Comparison of ENCODE assay signal across 21 cellular contexts in the genomic region with DNA sequence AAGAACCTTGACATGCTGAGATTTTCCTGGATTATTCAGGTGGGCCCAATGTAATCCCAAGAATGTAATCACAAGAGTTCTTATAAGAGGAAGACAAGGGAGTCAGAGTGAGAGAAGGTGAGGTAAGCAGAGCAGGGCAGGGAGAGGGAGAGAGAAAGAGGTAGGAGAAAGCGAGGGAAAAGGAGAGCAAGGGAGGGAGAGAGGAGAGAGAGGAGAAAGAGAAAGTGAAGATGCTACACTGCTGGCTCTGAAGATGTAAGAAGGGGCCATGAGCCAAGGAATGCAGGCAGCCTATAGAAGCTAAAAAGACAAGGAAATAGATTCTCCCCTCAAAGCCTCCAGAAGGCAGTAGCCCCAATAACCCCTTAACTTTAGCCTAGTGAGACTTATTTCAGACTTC. TPM values are rescaled to one million over a fixed set of nuclear protein-coding genes. Genes with fewer than 3 reads are reported as not detected.
DNase-seq lines count a peak whose midpoint lies in the region; TF ChIP-seq lines count a peak whose summit lies in the region.
"Had no signal": no experiment of that assay in that cellular context is flagged by ENCODE, and none has a peak within 500 bp of the region (broad histone marks: within the 10 kb centered on the region; RNA-seq: fewer than 3 reads in every experiment).

No MANE protein-coding gene starts in this region.

- POLR2A ChIA-PET in Caco-2 (lab: Charles Lee) = no interaction called here
- POLR2A ChIA-PET in HEK293 (lab: Yijun Ruan, JAX) = interaction anchor here (1.0 kb wide), 1 partner anchor 29 kb away, joined by 3 read pairs; the partner anchor contains the start of gene FAM98B

- no peak overlapping the region for H3K4me3 Mint-ChIP-seq in Caco-2 (ENCODE audit: unreplicated experiment)
- no peak overlapping the region for H3K4me3 Mint-ChIP-seq in activated T-helper 1 cell treated with anti-CD3 and anti-CD28 coated beads, Interleukin-12 subunit alpha, Interleukin-12 subunit beta, Interleukin-2, Interleukin-4 antibody, amounts not matched to agents 30 ng/mL and 10 ng/mL and 1 ng/mL, durations not matched to agents 14 hours and 24 hours and 36 hours
- H3K4me3 Mint-ChIP-seq: CD14-positive monocyte; CD4-positive, alpha-beta memory T cell; CD4-positive, CD25-positive, alpha-beta regulatory T cell; CD8-positive, alpha-beta memory T cell had no signal

- no TSS peak for BruUV-seq in Caco-2 (replicated peaks; lab: Mats Ljungman, UMichigan)

- peaks cover 25% of the 10 kb centered on the region for H3F3A ChIP-seq in MM.1S (ENCODE audit: insufficient read depth, low read length)

- H3K4me3 ChIP-seq in Caco-2 (ENCODE audit: low read depth, low read length) = no peak overlapping the region
- no peak overlapping the region for H3K4me3 ChIP-seq in HEK293 (ENCODE audit: low read depth, low read length)
- H3K4me3 ChIP-seq in MM.1S (ENCODE audit: low read length) = no peak overlapping the region
- H3K4me3 ChIP-seq: BLaER1 had no signal

- H2AFZ ChIP-seq in MM.1S (ENCODE audit: low read length) = 0 out of 2 replicates have a peak overlapping the region, but pooled peaks have one; percentile 3

- no peaks in the 10 kb centered on the region for H3K36me3 ChIP-seq in Caco-2 (ENCODE audit: control insufficient read depth, insufficient read depth, low read length)
- H3K36me3 ChIP-seq in HEK293 (ENCODE audit: control insufficient read depth in 2 of 2, insufficient read depth in 1 of 2, low read length in 2 of 2) = no peaks in the 10 kb centered on the region
- H3K36me3 ChIP-seq in MM.1S (replicated peaks; ENCODE audit: insufficient read depth, low read length) = no peaks in the 10 kb centered on the region
- H3K36me3 ChIP-seq: BE2C, BLaER1 had no signal

- DNase-seq in Caco-2 (no peak), MM.1S (no peak), NCI-H2081 treated with DMSO at 0.1 percent for 48 hours (lab: John Stamatoyannopoulos, UW) (no peak), GM10266 (ENCODE audit: extremely low spot score) (no peak), NCI-H2227 (lab: John Stamatoyannopoulos, UW; ENCODE audit: unreplicated experiment) (no peak)
- no peak for DNase-seq in activated T-helper 1 cell treated with anti-CD3 and anti-CD28 coated beads, Interleukin-12 subunit alpha, Interleukin-12 subunit beta, Interleukin-2, Interleukin-4 antibody, amounts not matched to agents 30 ng/mL and 10 ng/mL and 1 ng/mL, durations not matched to agents 14 hours and 24 hours and 36 hours (ENCODE audit: low spot score)
- DNase-seq: 8988T; ACHN; BE2C; C1 segment of cervical spinal cord; Calu3; CD4-positive, alpha-beta memory T cell; CD4-positive, CD25-positive, alpha-beta regulatory T cell; CD8-positive, alpha-beta memory T cell; COR-L47; DND-41; EL; GDM1 had no signal

- H3K27me3 ChIP-seq in Caco-2 (replicated peaks; ENCODE audit: control insufficient read depth, insufficient read depth, low read length) (no peaks in the 10 kb centered on the region), MM.1S (replicated peaks; ENCODE audit: insufficient read depth, low read length) (no peaks in the 10 kb centered on the region)
- H3K27me3 ChIP-seq: BLaER1 had no signal

- H3K9me2 ChIP-seq in MM.1S (replicated peaks; ENCODE audit: insufficient read depth, low read length) = no peaks in the 10 kb centered on the region

- no peaks in the 10 kb centered on the region for H4K20me1 ChIP-seq in MM.1S (ENCODE audit: insufficient read depth, low read length)
- H4K20me1 ChIP-seq: BLaER1 had no signal

- CTCF ChIA-PET in Caco-2 (lab: Charles Lee) = no interaction called here
- CTCF ChIA-PET in HEK293 (lab: Yijun Ruan, JAX) = no interaction called here

- H3K4me2 ChIP-seq in MM.1S (ENCODE audit: low read depth, low read length) = no peak overlapping the region
- H3K4me2 ChIP-seq: BLaER1 had no signal

- peaks cover 12% of the 10 kb centered on the region for H3K4me1 ChIP-seq in Caco-2
- no peaks in the 10 kb centered on the region for H3K4me1 ChIP-seq in HEK293 (ENCODE audit: control insufficient read depth, insufficient read depth, low read length)
- H3K4me1 ChIP-seq in MM.1S (ENCODE audit: low read length) = peaks cover 24% of the 10 kb centered on the region
- H3K4me1 ChIP-seq: BE2C, BLaER1 had no signal

- peaks cover 15% of the 10 kb centered on the region for H3K9me3 Mint-ChIP-seq in Caco-2 (ENCODE audit: unreplicated experiment)
- H3K9me3 Mint-ChIP-seq in activated T-helper 1 cell treated with anti-CD3 and anti-CD28 coated beads, Interleukin-12 subunit alpha, Interleukin-12 subunit beta, Interleukin-2, Interleukin-4 antibody, amounts not matched to agents 30 ng/mL and 10 ng/mL and 1 ng/mL, durations not matched to agents 14 hours and 24 hours and 36 hours = peaks cover 10% of the 10 kb centered on the region
- H3K9me3 Mint-ChIP-seq: CD14-positive monocyte; CD4-positive, CD25-positive, alpha-beta regulatory T cell; CD8-positive, alpha-beta memory T cell had no signal

- H3K27ac ChIP-seq in HEK293 (ENCODE audit: extremely low read depth, low read depth, low read length) (no peak overlapping the region), MM.1S (ENCODE audit: low read length) (peak overlapping the region; percentile 86; the same call in 1 of the 2 replicates)
- H3K27ac ChIP-seq: BLaER1 had no signal

- H3K9me3 ChIP-seq in Caco-2 (no peaks in the 10 kb centered on the region), HEK293 (ENCODE audit: control insufficient read depth, insufficient read depth, low read depth, low read length) (no peaks in the 10 kb centered on the region), MM.1S (replicated peaks; ENCODE audit: insufficient read depth, low read length) (no peaks in the 10 kb centered on the region)
- H3K9me3 ChIP-seq: BLaER1 had no signal

- peaks cover 5% of the 10 kb centered on the region for H3K4me1 Mint-ChIP-seq in Caco-2 (ENCODE audit: low read depth, unreplicated experiment)
- peaks cover 40% of the 10 kb centered on the region for H3K4me1 Mint-ChIP-seq in activated T-helper 1 cell treated with anti-CD3 and anti-CD28 coated beads, Interleukin-12 subunit alpha, Interleukin-12 subunit beta, Interleukin-2, Interleukin-4 antibody, amounts not matched to agents 30 ng/mL and 10 ng/mL and 1 ng/mL, durations not matched to agents 14 hours and 24 hours and 36 hours (ENCODE audit: low read depth)
- H3K4me1 Mint-ChIP-seq: CD14-positive monocyte; CD4-positive, alpha-beta memory T cell; CD4-positive, CD25-positive, alpha-beta regulatory T cell; CD8-positive, alpha-beta memory T cell had no signal

- H3K9ac ChIP-seq in MM.1S (ENCODE audit: low read length) = no peak overlapping the region
- H3K9ac ChIP-seq: BLaER1 had no signal

- TF ChIP-seq CTCF in Caco-2 (IDR thresholded peaks at IDR 0.05; ENCODE audit: insufficient read depth in 1 of 2, low read depth in 1 of 2, low read length in 1 of 2, severe bottlenecking in 1 of 2, unreplicated experiment in 1 of 2) = no peak
- TF ChIP-seq CTCF in HEK293 (tag by site-specific recombination; IDR thresholded peaks at IDR 0.05) = no peak
- no peak for TF ChIP-seq CTCF in MM.1S (IDR thresholded peaks at IDR 0.05; ENCODE audit: low read length)
- TF ChIP-seq CTCF in GM10266 (IDR thresholded peaks at IDR 0.05; ENCODE audit: control insufficient read depth, insufficient read depth, low read depth, missing control alignments) = no peak

- H3K27me3 Mint-ChIP-seq in Caco-2 (ENCODE audit: insufficient read depth, unreplicated experiment) = no peaks in the 10 kb centered on the region
- peaks cover 25% of the 10 kb centered on the region for H3K27me3 Mint-ChIP-seq in activated T-helper 1 cell treated with anti-CD3 and anti-CD28 coated beads, Interleukin-12 subunit alpha, Interleukin-12 subunit beta, Interleukin-2, Interleukin-4 antibody, amounts not matched to agents 30 ng/mL and 10 ng/mL and 1 ng/mL, durations not matched to agents 14 hours and 24 hours and 36 hours (ENCODE audit: insufficient read depth)

- intact Hi-C loops in Caco-2 (cut with micrococcal nuclease; ENCODE audit: unreplicated experiment) = no loop called here
- intact Hi-C loops in activated T-helper 1 cell treated with anti-CD3 and anti-CD28 coated beads, Interleukin-12 subunit alpha, Interleukin-12 subunit beta, Interleukin-2, Interleukin-4 antibody, amounts not matched to agents 30 ng/mL and 10 ng/mL and 1 ng/mL, durations not matched to agents 14 hours and 24 hours and 36 hours (cut with micrococcal nuclease) = loop anchor here (2.0 to 5.0 kb wide), 4 partner anchors 16 to 1200 kb away; no protein-coding TSS in a partner anchor

- peak overlapping the region; percentile 1 for H3K27ac Mint-ChIP-seq in Caco-2 (ENCODE audit: unreplicated experiment)
- peak overlapping the region; percentile 5 for H3K27ac Mint-ChIP-seq in activated T-helper 1 cell treated with anti-CD3 and anti-CD28 coated beads, Interleukin-12 subunit alpha, Interleukin-12 subunit beta, Interleukin-2, Interleukin-4 antibody, amounts not matched to agents 30 ng/mL and 10 ng/mL and 1 ng/mL, durations not matched to agents 14 hours and 24 hours and 36 hours
- H3K27ac Mint-ChIP-seq: CD4-positive, alpha-beta memory T cell; CD4-positive, CD25-positive, alpha-beta regulatory T cell; CD8-positive, alpha-beta memory T cell had no signal

- H3K36me3 Mint-ChIP-seq in Caco-2 (ENCODE audit: insufficient read depth, unreplicated experiment) = peaks cover 5% of the 10 kb centered on the region
- peaks cover 3% of the 10 kb centered on the region for H3K36me3 Mint-ChIP-seq in activated T-helper 1 cell treated with anti-CD3 and anti-CD28 coated beads, Interleukin-12 subunit alpha, Interleukin-12 subunit beta, Interleukin-2, Interleukin-4 antibody, amounts not matched to agents 30 ng/mL and 10 ng/mL and 1 ng/mL, durations not matched to agents 14 hours and 24 hours and 36 hours (ENCODE audit: low read depth)
- H3K36me3 Mint-ChIP-seq: CD14-positive monocyte; CD4-positive, alpha-beta memory T cell; CD4-positive, CD25-positive, alpha-beta regulatory T cell had no signal

- no peaks in the 10 kb centered on the region for H3K79me2 ChIP-seq in MM.1S (ENCODE audit: low read length)

TF ChIP-seq in HEK293, 187 proteins besides CTCF, POLR2A, EP300 and RAD21:
- TF ChIP-seq ZNF670 (tag by site-specific recombination; IDR thresholded peaks at IDR 0.05; ENCODE audit: low read depth) = no peak
- peak; percentile 90 for TF ChIP-seq PRDM1 (tag by site-specific recombination; IDR thresholded peaks at IDR 0.05)
- no peak for TF ChIP-seq ZNF561 (tag by site-specific recombination; IDR thresholded peaks at IDR 0.05; ENCODE audit: borderline replicate concordance)
- no peak for TF ChIP-seq SETDB1 (IDR thresholded peaks at IDR 0.05; ENCODE audit: insufficient read length, low read length)
- no peak for TF ChIP-seq ZNF677 (tag by site-specific recombination; IDR thresholded peaks at IDR 0.05)
TF ChIP-seq in HEK293: peak in this region for 1.

RNA-seq across cellular contexts. Expression of gene FAM98B, which starts 28.7 kb away (rescaled TPM):
- 45.9 and 47.2 TPM in 2 replicates for total RNA-seq in Caco-2 (2022)
- total RNA-seq in activated T-helper 1 cell treated with anti-CD3 and anti-CD28 coated beads, Interleukin-12 subunit alpha, Interleukin-12 subunit beta, Interleukin-2, Interleukin-4 antibody, amounts not matched to agents 30 ng/mL and 10 ng/mL and 1 ng/mL, durations not matched to agents 14 hours and 24 hours and 36 hours = 64.4 and 66.9 TPM in 2 replicates
